9 cellular contexts compared by ENCODE assay signal in the genomic region with DNA sequence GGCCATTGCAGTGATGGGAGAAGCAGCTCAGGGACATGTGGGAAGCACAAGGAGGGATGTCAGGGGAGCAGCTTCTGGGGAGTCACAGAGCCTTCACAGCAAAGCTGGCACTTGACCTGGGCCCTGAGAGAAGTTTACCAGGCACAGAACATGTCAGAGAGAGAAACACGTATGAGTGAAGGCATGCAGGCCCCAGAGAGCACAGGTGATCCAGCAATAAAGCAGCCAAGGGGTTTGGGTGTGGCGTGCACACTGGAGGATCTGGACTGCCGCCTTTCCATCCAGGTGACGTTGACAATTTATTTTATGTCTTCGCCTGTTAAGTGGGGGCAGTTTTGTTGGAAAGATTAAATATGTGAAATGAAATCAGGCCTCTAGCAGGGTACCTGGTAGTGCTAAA.
"Had no signal": no experiment of that assay in that cellular context is flagged by ENCODE, and none has a peak within 500 bp of the region (broad histone marks: within the 10 kb centered on the region; RNA-seq: fewer than 3 reads in every experiment).

No MANE protein-coding gene starts in this region.

- H3K9ac ChIP-seq: GM23248 had no signal

- H2AFZ ChIP-seq: GM23248 had no signal

- H3K27ac Mint-ChIP-seq: HFFc6 had no signal

- H3K27ac ChIP-seq: GM23248 had no signal

- H3K4me3 ChIP-seq: GM23248, HAP-1, K562 had no signal

- FAIRE-seq: HTR-8/SVneo, K562 had no signal

- DNase-seq: GM23248, GOT3, H7, HFFc6, IMR-90 had no signal

- H3K36me3 ChIP-seq: HAP-1 had no signal

- H3K4me3 Mint-ChIP-seq: HFFc6 had no signal

- ATAC-seq: HCT116, K562 had no signal

- H3K9me3 ChIP-seq: HAP-1 had no signal
